Comparison of ENCODE assay signal across 12 cellular contexts in genomic region chr2:19360881-19361321, GRCh38. TPM values are rescaled to one million over a fixed set of nuclear protein-coding genes. Genes with fewer than 3 reads are reported as not detected.
DNase-seq lines count a peak whose midpoint lies in the region; TF ChIP-seq lines count a peak whose summit lies in the region.
"Had no signal": no experiment of that assay in that cellular context is flagged by ENCODE, and none has a peak within 500 bp of the region (broad histone marks: within the 10 kb centered on the region; RNA-seq: fewer than 3 reads in every experiment).

No MANE protein-coding gene starts in this region.

- WGBS in thyroid gland, 2 donors = 28 to 51% methylated on average over 16 of the region's 18 CpGs

- H3K4me3 ChIP-seq in choroid plexus epithelial cell (ENCODE audit: low read depth, low read length) (peak overlapping the region; percentile 75), tibial artery (peak overlapping the region; percentile 57 to 60), thyroid gland (replicated peaks in 1 of 3) (peak overlapping the region in 1 of 3 donors; percentile 36)

- peaks cover 48% of the 10 kb centered on the region for H3K27me3 Mint-ChIP-seq in activated naive CD4-positive, alpha-beta T cell treated with anti-CD3 and anti-CD28 coated beads, Interleukin-2, amount 50 U/mL, for 24 hours
- peaks cover 100% of the 10 kb centered on the region for H3K27me3 Mint-ChIP-seq in mesothelial cell of epicardium (ENCODE audit: low read depth)

- no peak for DNase-seq in activated naive CD4-positive, alpha-beta T cell treated with anti-CD3 and anti-CD28 coated beads, Interleukin-2, amount 50 U/mL, for 16 hours
- no peak for DNase-seq in choroid plexus epithelial cell (ENCODE audit: low read depth)
- no peak for DNase-seq in mesothelial cell of epicardium (ENCODE audit: low spot score in 2 of 2, unreplicated experiment in 2 of 2)
- DNase-seq in tibial artery = no peak
- DNase-seq in NCI-H1092 treated with DMSO at 0.1 percent for 48 hours (lab: John Stamatoyannopoulos, UW) = no peak
- no peak for DNase-seq in NOMO-1 treated with dmso at 0.1 percent for 144 hours (lab: John Stamatoyannopoulos, UW; ENCODE audit: unreplicated experiment)
- DNase-seq in thyroid gland = no peak
- DNase-seq: activated CD8-positive, alpha-beta memory T cell treated with anti-CD3 and anti-CD28 coated beads for 24 hours; effector CD4-positive, alpha-beta T cell; MM.1S; PC-3 had no signal

- H3K27ac Mint-ChIP-seq in activated naive CD4-positive, alpha-beta T cell treated with anti-CD3 and anti-CD28 coated beads, Interleukin-2, amount 50 U/mL, for 24 hours = peak overlapping the region; percentile 12
- H3K27ac Mint-ChIP-seq in mesothelial cell of epicardium = no peak overlapping the region

- H3K4me1 ChIP-seq in tibial artery (peaks cover 0 to 30% (median 20%) of the 10 kb centered on the region in 4 donors), thyroid gland (peaks cover 31 to 34% of the 10 kb centered on the region in 2 donors)

- intact Hi-C loops in tibial artery (cut with DNase I; ENCODE audit: low total_unique reads) = loop anchor here (5.0 to 10.0 kb wide), 3 partner anchors 441 to 839 kb away; no protein-coding TSS in a partner anchor
- intact Hi-C loops in thyroid gland (cut with DNase I) = loop anchor here (10.0 kb wide), 1 partner anchor 504 kb away; no protein-coding TSS in a partner anchor

- no peak for TF ChIP-seq POLR2A in thyroid gland (IDR thresholded peaks at IDR 0.05)

- H3K9me3 Mint-ChIP-seq in activated naive CD4-positive, alpha-beta T cell treated with anti-CD3 and anti-CD28 coated beads, Interleukin-2, amount 50 U/mL, for 24 hours = no peaks in the 10 kb centered on the region
- H3K9me3 Mint-ChIP-seq in mesothelial cell of epicardium = no peaks in the 10 kb centered on the region

- H3K4me3 Mint-ChIP-seq in activated naive CD4-positive, alpha-beta T cell treated with anti-CD3 and anti-CD28 coated beads, Interleukin-2, amount 50 U/mL, for 24 hours = peak overlapping the region; percentile 95
- H3K4me3 Mint-ChIP-seq in mesothelial cell of epicardium = peak overlapping the region; percentile 70

- H3K36me3 ChIP-seq in tibial artery (no peaks in the 10 kb centered on the region), thyroid gland (no peaks in the 10 kb centered on the region)

- H3K9me3 ChIP-seq in tibial artery (no peaks in the 10 kb centered on the region), thyroid gland (no peaks in the 10 kb centered on the region)

- H3K4me1 Mint-ChIP-seq in activated naive CD4-positive, alpha-beta T cell treated with anti-CD3 and anti-CD28 coated beads, Interleukin-2, amount 50 U/mL, for 24 hours = peaks cover 53% of the 10 kb centered on the region
- H3K4me1 Mint-ChIP-seq in mesothelial cell of epicardium = peaks cover 47% of the 10 kb centered on the region

- H3K27ac ChIP-seq in tibial artery (peak overlapping the region; percentile 53 to 93), thyroid gland (peak overlapping the region in 1 of 3 donors; percentile 61)

- no peaks in the 10 kb centered on the region for H3K36me3 Mint-ChIP-seq in activated naive CD4-positive, alpha-beta T cell treated with anti-CD3 and anti-CD28 coated beads, Interleukin-2, amount 50 U/mL, for 24 hours
- no peaks in the 10 kb centered on the region for H3K36me3 Mint-ChIP-seq in mesothelial cell of epicardium

- TF ChIP-seq CTCF in choroid plexus epithelial cell (conservative IDR thresholded peaks at IDR 0.05; ENCODE audit: low read depth, low read length) (no peak), mesothelial cell of epicardium (IDR thresholded peaks at IDR 0.05; ENCODE audit: unreplicated experiment) (no peak), tibial artery (IDR thresholded peaks at IDR 0.05) (no peak), thyroid gland (IDR thresholded peaks at IDR 0.05) (no peak)

- H3K27me3 ChIP-seq in tibial artery = no peaks in the 10 kb centered on the region
- peaks cover 24% of the 10 kb centered on the region for H3K27me3 ChIP-seq in thyroid gland

RNA-seq across cellular contexts. Expression of gene OSR1, which starts 2.5 kb away (rescaled TPM):
- total RNA-seq in mesothelial cell of epicardium (23.4 to 27.8 TPM (median 26.0 TPM) in 3 replicates), thyroid gland (10 to 100 TPM in 2 of 4 donors, 1 to 10 TPM in 2; 4.9 to 15.2 (median 10.8) TPM)
